6 cellular contexts compared by ENCODE assay signal in genomic region chr1:215457213-215457612, GRCh38.
"Had no signal": no experiment of that assay in that cellular context is flagged by ENCODE, and none has a peak within 500 bp of the region (broad histone marks: within the 10 kb centered on the region; RNA-seq: fewer than 3 reads in every experiment).

No MANE protein-coding gene starts in this region.

- DNase-seq: H9, HCEC 1CT, IMR-90, KG1 had no signal

- H3K4me3 ChIP-seq: GM23338, K562 had no signal

- ATAC-seq: GM23338, K562 had no signal

- H2AFZ ChIP-seq: GM23338 had no signal

- H3K4me2 ChIP-seq: GM23338 had no signal
